Comparison of ENCODE assay signal across 1 cellular context in the genomic region with DNA sequence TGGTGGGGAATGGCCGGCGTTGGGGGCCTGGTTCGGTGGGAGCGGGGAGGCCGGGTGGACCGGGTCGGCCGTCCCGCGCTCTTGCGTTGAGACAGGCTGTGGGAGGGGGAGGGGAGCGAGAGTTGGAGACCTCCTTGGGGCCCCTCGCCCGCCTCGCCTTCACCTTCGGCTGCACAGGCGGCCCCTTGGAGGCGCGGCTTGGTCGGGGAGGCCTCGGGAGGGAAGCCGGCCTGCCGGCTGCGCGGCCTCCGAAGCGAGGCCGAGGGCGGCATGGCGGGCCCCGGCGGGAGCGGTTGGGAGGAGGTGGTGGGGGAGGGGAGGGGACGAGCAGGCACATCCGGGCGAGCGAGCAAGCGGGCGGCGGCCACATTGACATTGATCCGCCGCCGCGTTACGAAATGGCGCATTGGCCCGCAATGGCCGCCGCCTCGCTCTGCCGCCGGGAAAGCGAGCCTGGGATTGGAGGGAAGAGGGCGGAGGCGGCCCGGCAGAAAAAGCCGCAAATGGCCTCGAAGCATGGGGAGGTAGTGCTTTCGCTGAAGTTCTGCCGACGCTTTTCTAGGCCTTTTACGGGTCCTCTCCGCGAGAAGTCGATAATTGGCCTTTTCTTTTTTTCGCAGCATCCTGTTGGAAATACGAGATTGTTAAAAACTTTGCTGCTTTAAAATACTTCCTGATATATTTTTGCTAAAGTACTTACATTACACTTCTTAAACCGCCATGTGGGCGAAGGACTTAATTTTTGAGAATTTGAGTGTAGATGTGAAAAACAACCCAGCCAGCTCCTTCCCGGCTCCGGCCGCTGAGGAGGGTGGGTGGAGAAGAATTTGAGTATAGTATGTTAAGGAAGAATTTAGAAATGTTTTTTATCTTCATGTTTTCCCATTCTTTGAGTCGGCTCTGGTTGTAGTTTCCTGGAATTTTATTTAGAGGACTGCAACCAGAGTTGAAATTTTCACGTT.
TF ChIP-seq lines count a peak whose summit lies in the region.

No MANE protein-coding gene starts in this region.

TF ChIP-seq in HepG2, 621 proteins besides CTCF, POLR2A, EP300 and RAD21 (continued from another document and continues in another):
- TF ChIP-seq ONECUT2 (CRISPR knock-in tag; IDR thresholded peaks at IDR 0.05), result peak; percentile 90
- TF ChIP-seq, protein P1, sequence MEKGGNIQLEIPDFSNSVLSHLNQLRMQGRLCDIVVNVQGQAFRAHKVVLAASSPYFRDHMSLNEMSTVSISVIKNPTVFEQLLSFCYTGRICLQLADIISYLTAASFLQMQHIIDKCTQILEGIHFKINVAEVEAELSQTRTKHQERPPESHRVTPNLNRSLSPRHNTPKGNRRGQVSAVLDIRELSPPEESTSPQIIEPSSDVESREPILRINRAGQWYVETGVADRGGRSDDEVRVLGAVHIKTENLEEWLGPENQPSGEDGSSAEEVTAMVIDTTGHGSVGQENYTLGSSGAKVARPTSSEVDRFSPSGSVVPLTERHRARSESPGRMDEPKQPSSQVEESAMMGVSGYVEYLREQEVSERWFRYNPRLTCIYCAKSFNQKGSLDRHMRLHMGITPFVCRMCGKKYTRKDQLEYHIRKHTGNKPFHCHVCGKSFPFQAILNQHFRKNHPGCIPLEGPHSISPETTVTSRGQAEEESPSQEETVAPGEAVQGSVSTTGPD (CRISPR knock-in tag; IDR thresholded peaks at IDR 0.05), result no peak
- TF ChIP-seq, protein P2, sequence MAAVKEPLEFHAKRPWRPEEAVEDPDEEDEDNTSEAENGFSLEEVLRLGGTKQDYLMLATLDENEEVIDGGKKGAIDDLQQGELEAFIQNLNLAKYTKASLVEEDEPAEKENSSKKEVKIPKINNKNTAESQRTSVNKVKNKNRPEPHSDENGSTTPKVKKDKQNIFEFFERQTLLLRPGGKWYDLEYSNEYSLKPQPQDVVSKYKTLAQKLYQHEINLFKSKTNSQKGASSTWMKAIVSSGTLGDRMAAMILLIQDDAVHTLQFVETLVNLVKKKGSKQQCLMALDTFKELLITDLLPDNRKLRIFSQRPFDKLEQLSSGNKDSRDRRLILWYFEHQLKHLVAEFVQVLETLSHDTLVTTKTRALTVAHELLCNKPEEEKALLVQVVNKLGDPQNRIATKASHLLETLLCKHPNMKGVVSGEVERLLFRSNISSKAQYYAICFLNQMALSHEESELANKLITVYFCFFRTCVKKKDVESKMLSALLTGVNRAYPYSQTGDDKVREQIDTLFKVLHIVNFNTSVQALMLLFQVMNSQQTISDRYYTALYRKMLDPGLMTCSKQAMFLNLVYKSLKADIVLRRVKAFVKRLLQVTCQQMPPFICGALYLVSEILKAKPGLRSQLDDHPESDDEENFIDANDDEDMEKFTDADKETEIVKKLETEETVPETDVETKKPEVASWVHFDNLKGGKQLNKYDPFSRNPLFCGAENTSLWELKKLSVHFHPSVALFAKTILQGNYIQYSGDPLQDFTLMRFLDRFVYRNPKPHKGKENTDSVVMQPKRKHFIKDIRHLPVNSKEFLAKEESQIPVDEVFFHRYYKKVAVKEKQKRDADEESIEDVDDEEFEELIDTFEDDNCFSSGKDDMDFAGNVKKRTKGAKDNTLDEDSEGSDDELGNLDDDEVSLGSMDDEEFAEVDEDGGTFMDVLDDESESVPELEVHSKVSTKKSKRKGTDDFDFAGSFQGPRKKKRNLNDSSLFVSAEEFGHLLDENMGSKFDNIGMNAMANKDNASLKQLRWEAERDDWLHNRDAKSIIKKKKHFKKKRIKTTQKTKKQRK (IDR thresholded peaks at IDR 0.05; ENCODE audit: low read length), result no peak
- TF ChIP-seq, protein P3, sequence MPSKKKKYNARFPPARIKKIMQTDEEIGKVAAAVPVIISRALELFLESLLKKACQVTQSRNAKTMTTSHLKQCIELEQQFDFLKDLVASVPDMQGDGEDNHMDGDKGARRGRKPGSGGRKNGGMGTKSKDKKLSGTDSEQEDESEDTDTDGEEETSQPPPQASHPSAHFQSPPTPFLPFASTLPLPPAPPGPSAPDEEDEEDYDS (CRISPR knock-in tag; IDR thresholded peaks at IDR 0.05), result peak; percentile 65
- peak; percentile 78 for TF ChIP-seq XRCC5 (optimal IDR thresholded peaks at IDR 0.05; ENCODE audit: low read length)
- TF ChIP-seq, protein P4, sequence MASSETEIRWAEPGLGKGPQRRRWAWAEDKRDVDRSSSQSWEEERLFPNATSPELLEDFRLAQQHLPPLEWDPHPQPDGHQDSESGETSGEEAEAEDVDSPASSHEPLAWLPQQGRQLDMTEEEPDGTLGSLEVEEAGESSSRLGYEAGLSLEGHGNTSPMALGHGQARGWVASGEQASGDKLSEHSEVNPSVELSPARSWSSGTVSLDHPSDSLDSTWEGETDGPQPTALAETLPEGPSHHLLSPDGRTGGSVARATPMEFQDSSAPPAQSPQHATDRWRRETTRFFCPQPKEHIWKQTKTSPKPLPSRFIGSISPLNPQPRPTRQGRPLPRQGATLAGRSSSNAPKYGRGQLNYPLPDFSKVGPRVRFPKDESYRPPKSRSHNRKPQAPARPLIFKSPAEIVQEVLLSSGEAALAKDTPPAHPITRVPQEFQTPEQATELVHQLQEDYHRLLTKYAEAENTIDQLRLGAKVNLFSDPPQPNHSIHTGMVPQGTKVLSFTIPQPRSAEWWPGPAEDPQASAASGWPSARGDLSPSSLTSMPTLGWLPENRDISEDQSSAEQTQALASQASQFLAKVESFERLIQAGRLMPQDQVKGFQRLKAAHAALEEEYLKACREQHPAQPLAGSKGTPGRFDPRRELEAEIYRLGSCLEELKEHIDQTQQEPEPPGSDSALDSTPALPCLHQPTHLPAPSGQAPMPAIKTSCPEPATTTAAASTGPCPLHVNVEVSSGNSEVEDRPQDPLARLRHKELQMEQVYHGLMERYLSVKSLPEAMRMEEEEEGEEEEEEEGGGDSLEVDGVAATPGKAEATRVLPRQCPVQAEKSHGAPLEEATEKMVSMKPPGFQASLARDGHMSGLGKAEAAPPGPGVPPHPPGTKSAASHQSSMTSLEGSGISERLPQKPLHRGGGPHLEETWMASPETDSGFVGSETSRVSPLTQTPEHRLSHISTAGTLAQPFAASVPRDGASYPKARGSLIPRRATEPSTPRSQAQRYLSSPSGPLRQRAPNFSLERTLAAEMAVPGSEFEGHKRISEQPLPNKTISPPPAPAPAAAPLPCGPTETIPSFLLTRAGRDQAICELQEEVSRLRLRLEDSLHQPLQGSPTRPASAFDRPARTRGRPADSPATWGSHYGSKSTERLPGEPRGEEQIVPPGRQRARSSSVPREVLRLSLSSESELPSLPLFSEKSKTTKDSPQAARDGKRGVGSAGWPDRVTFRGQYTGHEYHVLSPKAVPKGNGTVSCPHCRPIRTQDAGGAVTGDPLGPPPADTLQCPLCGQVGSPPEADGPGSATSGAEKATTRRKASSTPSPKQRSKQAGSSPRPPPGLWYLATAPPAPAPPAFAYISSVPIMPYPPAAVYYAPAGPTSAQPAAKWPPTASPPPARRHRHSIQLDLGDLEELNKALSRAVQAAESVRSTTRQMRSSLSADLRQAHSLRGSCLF (CRISPR knock-in tag; IDR thresholded peaks at IDR 0.05; ENCODE audit: borderline replicate concordance), result no peak
- TF ChIP-seq, protein P5, sequence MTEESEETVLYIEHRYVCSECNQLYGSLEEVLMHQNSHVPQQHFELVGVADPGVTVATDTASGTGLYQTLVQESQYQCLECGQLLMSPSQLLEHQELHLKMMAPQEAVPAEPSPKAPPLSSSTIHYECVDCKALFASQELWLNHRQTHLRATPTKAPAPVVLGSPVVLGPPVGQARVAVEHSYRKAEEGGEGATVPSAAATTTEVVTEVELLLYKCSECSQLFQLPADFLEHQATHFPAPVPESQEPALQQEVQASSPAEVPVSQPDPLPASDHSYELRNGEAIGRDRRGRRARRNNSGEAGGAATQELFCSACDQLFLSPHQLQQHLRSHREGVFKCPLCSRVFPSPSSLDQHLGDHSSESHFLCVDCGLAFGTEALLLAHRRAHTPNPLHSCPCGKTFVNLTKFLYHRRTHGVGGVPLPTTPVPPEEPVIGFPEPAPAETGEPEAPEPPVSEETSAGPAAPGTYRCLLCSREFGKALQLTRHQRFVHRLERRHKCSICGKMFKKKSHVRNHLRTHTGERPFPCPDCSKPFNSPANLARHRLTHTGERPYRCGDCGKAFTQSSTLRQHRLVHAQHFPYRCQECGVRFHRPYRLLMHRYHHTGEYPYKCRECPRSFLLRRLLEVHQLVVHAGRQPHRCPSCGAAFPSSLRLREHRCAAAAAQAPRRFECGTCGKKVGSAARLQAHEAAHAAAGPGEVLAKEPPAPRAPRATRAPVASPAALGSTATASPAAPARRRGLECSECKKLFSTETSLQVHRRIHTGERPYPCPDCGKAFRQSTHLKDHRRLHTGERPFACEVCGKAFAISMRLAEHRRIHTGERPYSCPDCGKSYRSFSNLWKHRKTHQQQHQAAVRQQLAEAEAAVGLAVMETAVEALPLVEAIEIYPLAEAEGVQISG (CRISPR knock-in tag; IDR thresholded peaks at IDR 0.05), result peak; percentile 86
- no peak; the same call in 1 of the 2 replicates for TF ChIP-seq ZNF709 (CRISPR knock-in tag; IDR thresholded peaks at IDR 0.05)
- no peak for TF ChIP-seq ZNF549 (CRISPR knock-in tag; IDR thresholded peaks at IDR 0.05)
- TF ChIP-seq SOX5 (CRISPR knock-in tag; IDR thresholded peaks at IDR 0.05; ENCODE audit: borderline replicate concordance), result peak; percentile 67; the same call in 1 of the 2 replicates
- TF ChIP-seq KLF9 (CRISPR knock-in tag; IDR thresholded peaks at IDR 0.05; ENCODE audit: low read depth), result no peak
- TF ChIP-seq, protein P6, sequence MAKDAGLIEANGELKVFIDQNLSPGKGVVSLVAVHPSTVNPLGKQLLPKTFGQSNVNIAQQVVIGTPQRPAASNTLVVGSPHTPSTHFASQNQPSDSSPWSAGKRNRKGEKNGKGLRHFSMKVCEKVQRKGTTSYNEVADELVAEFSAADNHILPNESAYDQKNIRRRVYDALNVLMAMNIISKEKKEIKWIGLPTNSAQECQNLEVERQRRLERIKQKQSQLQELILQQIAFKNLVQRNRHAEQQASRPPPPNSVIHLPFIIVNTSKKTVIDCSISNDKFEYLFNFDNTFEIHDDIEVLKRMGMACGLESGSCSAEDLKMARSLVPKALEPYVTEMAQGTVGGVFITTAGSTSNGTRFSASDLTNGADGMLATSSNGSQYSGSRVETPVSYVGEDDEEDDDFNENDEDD (CRISPR knock-in tag; IDR thresholded peaks at IDR 0.05; ENCODE audit: borderline replicate concordance), result peak; percentile 90
- no peak for TF ChIP-seq ZNF557 (CRISPR knock-in tag; IDR thresholded peaks at IDR 0.05)
- peak; percentile 55; the same call in 1 of the 2 replicates for TF ChIP-seq DNMT3B (CRISPR knock-in tag; conservative IDR thresholded peaks at IDR 0.05)
- TF ChIP-seq RAD51 (IDR thresholded peaks at IDR 0.05; ENCODE audit: borderline replicate concordance), result no peak
- TF ChIP-seq, protein P7, sequence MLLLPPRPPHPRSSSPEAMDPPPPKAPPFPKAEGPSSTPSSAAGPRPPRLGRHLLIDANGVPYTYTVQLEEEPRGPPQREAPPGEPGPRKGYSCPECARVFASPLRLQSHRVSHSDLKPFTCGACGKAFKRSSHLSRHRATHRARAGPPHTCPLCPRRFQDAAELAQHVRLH (CRISPR knock-in tag; IDR thresholded peaks at IDR 0.05; ENCODE audit: borderline replicate concordance, low read depth), result peak; percentile 78; the same call in 1 of the 2 replicates
- TF ChIP-seq, protein P8, sequence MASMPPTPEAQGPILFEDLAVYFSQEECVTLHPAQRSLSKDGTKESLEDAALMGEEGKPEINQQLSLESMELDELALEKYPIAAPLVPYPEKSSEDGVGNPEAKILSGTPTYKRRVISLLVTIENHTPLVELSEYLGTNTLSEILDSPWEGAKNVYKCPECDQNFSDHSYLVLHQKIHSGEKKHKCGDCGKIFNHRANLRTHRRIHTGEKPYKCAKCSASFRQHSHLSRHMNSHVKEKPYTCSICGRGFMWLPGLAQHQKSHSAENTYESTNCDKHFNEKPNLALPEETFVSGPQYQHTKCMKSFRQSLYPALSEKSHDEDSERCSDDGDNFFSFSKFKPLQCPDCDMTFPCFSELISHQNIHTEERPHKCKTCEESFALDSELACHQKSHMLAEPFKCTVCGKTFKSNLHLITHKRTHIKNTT (CRISPR knock-in tag; IDR thresholded peaks at IDR 0.05), result no peak
- no peak for TF ChIP-seq NPAS2 (CRISPR knock-in tag; IDR thresholded peaks at IDR 0.05; ENCODE audit: borderline replicate concordance)
- TF ChIP-seq CEBPB (IDR thresholded peaks at IDR 0.05; ENCODE audit: borderline replicate concordance, low read depth, low read length), result peak; percentile 93
- peak; percentile 82 for TF ChIP-seq PHF21A (CRISPR knock-in tag; IDR thresholded peaks at IDR 0.05)
- 0 out of 2 replicates have a peak, but pooled peaks have one; percentile 60 for TF ChIP-seq MYNN (CRISPR knock-in tag; IDR thresholded peaks at IDR 0.05; ENCODE audit: low read depth)
- no peak for TF ChIP-seq SYNCRIP (IDR thresholded peaks at IDR 0.05; ENCODE audit: insufficient read depth, low read depth, low read length)
- TF ChIP-seq ZNF263 (CRISPR knock-in tag; IDR thresholded peaks at IDR 0.05), result no peak
- no peak for TF ChIP-seq MAFF (IDR thresholded peaks at IDR 0.05; ENCODE audit: low read depth, low read length)
- peak; percentile 94 for TF ChIP-seq ARHGAP35 (CRISPR knock-in tag; IDR thresholded peaks at IDR 0.05; ENCODE audit: borderline replicate concordance)
- TF ChIP-seq, protein P9, sequence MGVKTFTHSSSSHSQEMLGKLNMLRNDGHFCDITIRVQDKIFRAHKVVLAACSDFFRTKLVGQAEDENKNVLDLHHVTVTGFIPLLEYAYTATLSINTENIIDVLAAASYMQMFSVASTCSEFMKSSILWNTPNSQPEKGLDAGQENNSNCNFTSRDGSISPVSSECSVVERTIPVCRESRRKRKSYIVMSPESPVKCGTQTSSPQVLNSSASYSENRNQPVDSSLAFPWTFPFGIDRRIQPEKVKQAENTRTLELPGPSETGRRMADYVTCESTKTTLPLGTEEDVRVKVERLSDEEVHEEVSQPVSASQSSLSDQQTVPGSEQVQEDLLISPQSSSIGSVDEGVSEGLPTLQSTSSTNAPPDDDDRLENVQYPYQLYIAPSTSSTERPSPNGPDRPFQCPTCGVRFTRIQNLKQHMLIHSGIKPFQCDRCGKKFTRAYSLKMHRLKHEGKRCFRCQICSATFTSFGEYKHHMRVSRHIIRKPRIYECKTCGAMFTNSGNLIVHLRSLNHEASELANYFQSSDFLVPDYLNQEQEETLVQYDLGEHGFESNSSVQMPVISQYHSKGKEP (CRISPR knock-in tag; IDR thresholded peaks at IDR 0.05), result peak; percentile 90
- no peak for TF ChIP-seq SALL2 (CRISPR knock-in tag; IDR thresholded peaks at IDR 0.05)
- no peak for TF ChIP-seq TCF7L2 (IDR thresholded peaks at IDR 0.05; ENCODE audit: low read depth, low read length)
- no peak for TF ChIP-seq RNF2 (conservative IDR thresholded peaks at IDR 0.05; ENCODE audit: low read depth)
- TF ChIP-seq ZNF589 (CRISPR knock-in tag; conservative IDR thresholded peaks at IDR 0.05), result peak; percentile 93; the same call in 1 of the 2 replicates
- 0 out of 2 replicates have a peak, but pooled peaks have one; percentile 7 for TF ChIP-seq KLF12 (CRISPR knock-in tag; IDR thresholded peaks at IDR 0.05; ENCODE audit: borderline replicate concordance)
- peak; percentile 97; the same call in 1 of the 2 replicates for TF ChIP-seq ZSCAN30 (CRISPR knock-in tag; IDR thresholded peaks at IDR 0.05)
- TF ChIP-seq, protein P10, sequence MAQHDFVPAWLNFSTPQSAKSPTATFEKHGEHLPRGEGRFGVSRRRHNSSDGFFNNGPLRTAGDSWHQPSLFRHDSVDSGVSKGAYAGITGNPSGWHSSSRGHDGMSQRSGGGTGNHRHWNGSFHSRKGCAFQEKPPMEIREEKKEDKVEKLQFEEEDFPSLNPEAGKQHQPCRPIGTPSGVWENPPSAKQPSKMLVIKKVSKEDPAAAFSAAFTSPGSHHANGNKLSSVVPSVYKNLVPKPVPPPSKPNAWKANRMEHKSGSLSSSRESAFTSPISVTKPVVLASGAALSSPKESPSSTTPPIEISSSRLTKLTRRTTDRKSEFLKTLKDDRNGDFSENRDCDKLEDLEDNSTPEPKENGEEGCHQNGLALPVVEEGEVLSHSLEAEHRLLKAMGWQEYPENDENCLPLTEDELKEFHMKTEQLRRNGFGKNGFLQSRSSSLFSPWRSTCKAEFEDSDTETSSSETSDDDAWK (CRISPR knock-in tag; IDR thresholded peaks at IDR 0.05), result no peak
